ENCODE assay signal across 2 cellular contexts in the genomic region with DNA sequence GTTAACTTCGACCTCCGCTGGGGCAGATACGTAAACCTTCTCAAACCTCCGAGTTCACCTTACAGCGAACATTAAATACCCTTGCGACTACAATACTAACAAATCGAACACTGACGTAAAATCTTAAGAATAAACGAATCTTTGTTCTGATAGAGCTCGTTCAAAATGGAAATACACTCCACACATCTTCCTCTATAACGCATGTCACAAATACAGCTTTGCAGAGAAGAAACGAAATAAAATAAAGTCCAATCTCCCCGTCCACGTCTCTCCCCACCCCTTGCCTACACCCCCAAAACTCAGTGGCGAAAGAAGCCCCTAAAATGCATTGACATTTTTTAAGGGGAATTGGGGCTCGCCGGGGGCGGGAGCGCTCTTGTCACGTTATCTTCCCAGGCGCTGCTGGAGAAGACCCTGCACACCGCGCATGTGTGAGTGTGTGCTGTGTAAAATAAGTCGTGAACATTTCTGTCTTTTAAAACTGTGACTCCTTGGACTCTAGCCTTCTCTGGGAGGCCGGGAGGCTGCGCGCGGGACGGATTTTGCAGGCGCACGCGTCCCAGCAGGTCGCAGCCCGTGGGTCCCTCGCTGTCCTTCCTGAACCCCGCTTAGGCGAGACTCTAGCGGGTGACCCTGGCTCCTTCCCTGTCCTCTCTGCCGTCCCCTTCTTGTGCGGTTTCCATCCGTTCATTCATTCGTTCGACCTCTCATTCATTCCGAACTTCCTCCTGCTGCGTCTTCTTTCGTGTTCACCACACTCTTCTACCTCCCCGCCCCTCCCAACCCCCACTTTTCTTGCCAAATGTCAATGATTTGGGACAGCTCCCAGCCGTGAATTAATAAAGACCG.
TF ChIP-seq lines count a peak whose summit lies in the region.

No MANE protein-coding gene starts in this region.

TF ChIP-seq in liver, 16 proteins besides CTCF, POLR2A, EP300 and RAD21:
- TF ChIP-seq TAF1 (conservative IDR thresholded peaks at IDR 0.05) (no peak), GABPA (IDR thresholded peaks at IDR 0.05 in 1 of 2, conservative IDR thresholded peaks at IDR 0.05 in 1 of 2) (no peak), NR2F2 (IDR thresholded peaks at IDR 0.05) (no peak), YY1 (IDR thresholded peaks at IDR 0.05) (no peak), HNF4A (conservative IDR thresholded peaks at IDR 0.05) (no peak), FOXA2 (IDR thresholded peaks at IDR 0.05) (no peak), SP1 (IDR thresholded peaks at IDR 0.05) (no peak), HNF4G (IDR thresholded peaks at IDR 0.05) (no peak), RXRA (IDR thresholded peaks at IDR 0.05) (no peak), FOXA1 (IDR thresholded peaks at IDR 0.05) (no peak)
- TF ChIP-seq, protein P1, sequence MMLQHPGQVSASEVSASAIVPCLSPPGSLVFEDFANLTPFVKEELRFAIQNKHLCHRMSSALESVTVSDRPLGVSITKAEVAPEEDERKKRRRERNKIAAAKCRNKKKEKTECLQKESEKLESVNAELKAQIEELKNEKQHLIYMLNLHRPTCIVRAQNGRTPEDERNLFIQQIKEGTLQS (IDR thresholded peaks at IDR 0.05) = no peak
- TF ChIP-seq, protein P2, sequence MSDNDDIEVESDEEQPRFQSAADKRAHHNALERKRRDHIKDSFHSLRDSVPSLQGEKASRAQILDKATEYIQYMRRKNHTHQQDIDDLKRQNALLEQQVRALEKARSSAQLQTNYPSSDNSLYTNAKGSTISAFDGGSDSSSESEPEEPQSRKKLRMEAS (IDR thresholded peaks at IDR 0.05) = no peak
- TF ChIP-seq, protein P3, sequence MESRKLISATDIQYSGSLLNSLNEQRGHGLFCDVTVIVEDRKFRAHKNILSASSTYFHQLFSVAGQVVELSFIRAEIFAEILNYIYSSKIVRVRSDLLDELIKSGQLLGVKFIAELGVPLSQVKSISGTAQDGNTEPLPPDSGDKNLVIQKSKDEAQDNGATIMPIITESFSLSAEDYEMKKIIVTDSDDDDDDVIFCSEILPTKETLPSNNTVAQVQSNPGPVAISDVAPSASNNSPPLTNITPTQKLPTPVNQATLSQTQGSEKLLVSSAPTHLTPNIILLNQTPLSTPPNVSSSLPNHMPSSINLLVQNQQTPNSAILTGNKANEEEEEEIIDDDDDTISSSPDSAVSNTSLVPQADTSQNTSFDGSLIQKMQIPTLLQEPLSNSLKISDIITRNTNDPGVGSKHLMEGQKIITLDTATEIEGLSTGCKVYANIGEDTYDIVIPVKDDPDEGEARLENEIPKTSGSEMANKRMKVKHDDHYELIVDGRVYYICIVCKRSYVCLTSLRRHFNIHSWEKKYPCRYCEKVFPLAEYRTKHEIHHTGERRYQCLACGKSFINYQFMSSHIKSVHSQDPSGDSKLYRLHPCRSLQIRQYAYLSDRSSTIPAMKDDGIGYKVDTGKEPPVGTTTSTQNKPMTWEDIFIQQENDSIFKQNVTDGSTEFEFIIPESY (IDR thresholded peaks at IDR 0.05) = no peak
- TF ChIP-seq, protein P4, sequence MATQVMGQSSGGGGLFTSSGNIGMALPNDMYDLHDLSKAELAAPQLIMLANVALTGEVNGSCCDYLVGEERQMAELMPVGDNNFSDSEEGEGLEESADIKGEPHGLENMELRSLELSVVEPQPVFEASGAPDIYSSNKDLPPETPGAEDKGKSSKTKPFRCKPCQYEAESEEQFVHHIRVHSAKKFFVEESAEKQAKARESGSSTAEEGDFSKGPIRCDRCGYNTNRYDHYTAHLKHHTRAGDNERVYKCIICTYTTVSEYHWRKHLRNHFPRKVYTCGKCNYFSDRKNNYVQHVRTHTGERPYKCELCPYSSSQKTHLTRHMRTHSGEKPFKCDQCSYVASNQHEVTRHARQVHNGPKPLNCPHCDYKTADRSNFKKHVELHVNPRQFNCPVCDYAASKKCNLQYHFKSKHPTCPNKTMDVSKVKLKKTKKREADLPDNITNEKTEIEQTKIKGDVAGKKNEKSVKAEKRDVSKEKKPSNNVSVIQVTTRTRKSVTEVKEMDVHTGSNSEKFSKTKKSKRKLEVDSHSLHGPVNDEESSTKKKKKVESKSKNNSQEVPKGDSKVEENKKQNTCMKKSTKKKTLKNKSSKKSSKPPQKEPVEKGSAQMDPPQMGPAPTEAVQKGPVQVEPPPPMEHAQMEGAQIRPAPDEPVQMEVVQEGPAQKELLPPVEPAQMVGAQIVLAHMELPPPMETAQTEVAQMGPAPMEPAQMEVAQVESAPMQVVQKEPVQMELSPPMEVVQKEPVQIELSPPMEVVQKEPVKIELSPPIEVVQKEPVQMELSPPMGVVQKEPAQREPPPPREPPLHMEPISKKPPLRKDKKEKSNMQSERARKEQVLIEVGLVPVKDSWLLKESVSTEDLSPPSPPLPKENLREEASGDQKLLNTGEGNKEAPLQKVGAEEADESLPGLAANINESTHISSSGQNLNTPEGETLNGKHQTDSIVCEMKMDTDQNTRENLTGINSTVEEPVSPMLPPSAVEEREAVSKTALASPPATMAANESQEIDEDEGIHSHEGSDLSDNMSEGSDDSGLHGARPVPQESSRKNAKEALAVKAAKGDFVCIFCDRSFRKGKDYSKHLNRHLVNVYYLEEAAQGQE (IDR thresholded peaks at IDR 0.05) = no peak

TF ChIP-seq in HepG2, 621 proteins besides CTCF, POLR2A, EP300 and RAD21:
- no peak for TF ChIP-seq BCL6 (CRISPR knock-in tag; IDR thresholded peaks at IDR 0.05)
- TF ChIP-seq ZNF605 (CRISPR knock-in tag; IDR thresholded peaks at IDR 0.05) = no peak
- no peak for TF ChIP-seq SP5 (CRISPR knock-in tag; IDR thresholded peaks at IDR 0.05; ENCODE audit: borderline replicate concordance, low read depth)
- TF ChIP-seq ZNF569 (CRISPR knock-in tag; IDR thresholded peaks at IDR 0.05; ENCODE audit: borderline replicate concordance) = no peak
- TF ChIP-seq, protein P5, sequence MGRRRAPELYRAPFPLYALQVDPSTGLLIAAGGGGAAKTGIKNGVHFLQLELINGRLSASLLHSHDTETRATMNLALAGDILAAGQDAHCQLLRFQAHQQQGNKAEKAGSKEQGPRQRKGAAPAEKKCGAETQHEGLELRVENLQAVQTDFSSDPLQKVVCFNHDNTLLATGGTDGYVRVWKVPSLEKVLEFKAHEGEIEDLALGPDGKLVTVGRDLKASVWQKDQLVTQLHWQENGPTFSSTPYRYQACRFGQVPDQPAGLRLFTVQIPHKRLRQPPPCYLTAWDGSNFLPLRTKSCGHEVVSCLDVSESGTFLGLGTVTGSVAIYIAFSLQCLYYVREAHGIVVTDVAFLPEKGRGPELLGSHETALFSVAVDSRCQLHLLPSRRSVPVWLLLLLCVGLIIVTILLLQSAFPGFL (CRISPR knock-in tag; IDR thresholded peaks at IDR 0.05) = no peak
